In genomic region chr14:92755495-92755894, GRCh38 we compare ENCODE assay signal across 18 cellular contexts. TPM values are rescaled to one million over a fixed set of nuclear protein-coding genes. Genes with fewer than 3 reads are reported as not detected.
DNase-seq lines count a peak whose midpoint lies in the region; ATAC-seq, FAIRE-seq and TF ChIP-seq lines count a peak whose summit lies in the region.
"Had no signal": no experiment of that assay in that cellular context is flagged by ENCODE, and none has a peak within 500 bp of the region (broad histone marks: within the 10 kb centered on the region; RNA-seq: fewer than 3 reads in every experiment).

No MANE protein-coding gene starts in this region.

- peaks cover 11% of the 10 kb centered on the region for H3K4me1 Mint-ChIP-seq in activated T-cell treated with anti-CD3 and anti-CD28 coated beads, Interleukin-2, amount 50 U/mL, for 4 hours (ENCODE audit: low read depth)

- SMC1A ChIA-PET in GM12878 (lab: Charles Lee; ENCODE audit: uncharacterized antibody, unreplicated experiment) = interaction anchor here (2.7 kb wide), 1 partner anchor 13 kb away, joined by 19 read pairs; no protein-coding TSS in a partner anchor

- TF ChIP-seq POLR2A in HCT116 (IDR thresholded peaks at IDR 0.05; ENCODE audit: borderline replicate concordance, extremely low read depth, insufficient read depth, insufficient read length) = no peak
- TF ChIP-seq POLR2A in GM12878 (IDR thresholded peaks at IDR 0.05; ENCODE audit: low read depth, low read length) = no peak
- no peak for TF ChIP-seq POLR2A in adrenal gland (IDR thresholded peaks at IDR 0.05)
- no peak for TF ChIP-seq POLR2A in GM12891 (IDR thresholded peaks at IDR 0.05; ENCODE audit: low read depth, low read length)

- ATAC-seq in HCT116 = no peak
- ATAC-seq in GM12878 = peak; percentile 13; the same call in 1 of the 3 replicates
- ATAC-seq in lower lobe of right lung = peak; percentile 54 to 61
- ATAC-seq in activated T-cell treated with anti-CD3 and anti-CD28 coated beads, Interleukin-2, amount 50 U/mL, for 4 hours = no peak
- ATAC-seq: activated naive CD4-positive, alpha-beta T cell treated with anti-CD3 and anti-CD28 coated beads, Interleukin-2, amount 50 U/mL, for 72 hours had no signal

- BruUV-seq in HCT116 (replicated peaks; lab: Mats Ljungman, UMichigan) = no TSS peak
- BruUV-seq in GM12878 (replicated peaks; lab: Mats Ljungman, UMichigan) = no TSS peak

- H3K9me3 Mint-ChIP-seq in activated T-cell treated with anti-CD3 and anti-CD28 coated beads, Interleukin-2, amount 50 U/mL, for 4 hours = no peaks in the 10 kb centered on the region
- H3K9me3 Mint-ChIP-seq: activated T-cell treated with anti-CD3 and anti-CD28 coated beads, Interleukin-2, amount 50 U/mL, for 24 hours had no signal

- H3K27me3 Mint-ChIP-seq in activated T-cell treated with anti-CD3 and anti-CD28 coated beads, Interleukin-2, amount 50 U/mL, for 4 hours (ENCODE audit: low read depth) = peaks cover 4% of the 10 kb centered on the region

- no peaks in the 10 kb centered on the region for H3K9me3 ChIP-seq in HCT116 (ENCODE audit: control insufficient read depth in 1 of 2, insufficient read depth in 1 of 2, low read depth in 1 of 2, low read length in 2 of 2)
- peaks cover 9% of the 10 kb centered on the region for H3K9me3 ChIP-seq in GM12878 (replicated peaks; ENCODE audit: control insufficient read depth, insufficient read depth, low read length)
- H3K9me3 ChIP-seq in lower lobe of right lung = no peaks in the 10 kb centered on the region
- H3K9me3 ChIP-seq in adrenal gland (replicated peaks in 1 of 3) = no peaks in the 10 kb centered on the region

- TF ChIP-seq EP300 in GM12878 (IDR thresholded peaks at IDR 0.05; ENCODE audit: borderline replicate concordance in 1 of 2, control insufficient read depth in 1 of 2, low read depth in 2 of 2, low read length in 2 of 2) = no peak

- no peak for TF ChIP-seq CTCF in HCT116 (IDR thresholded peaks at IDR 0.05 in 2 of 3, conservative IDR thresholded peaks at IDR 0.05 in 1 of 3; ENCODE audit: borderline replicate concordance in 1 of 3, insufficient read depth in 1 of 3, low read depth in 2 of 3, low read length in 2 of 3)
- no peak for TF ChIP-seq CTCF in GM12878 (IDR thresholded peaks at IDR 0.05 in 2 of 3, conservative IDR thresholded peaks at IDR 0.05 in 1 of 3; ENCODE audit: control insufficient read depth in 2 of 3, extremely low read depth in 1 of 3, insufficient read depth in 1 of 3, low read depth in 3 of 3, low read length in 3 of 3)
- no peak for TF ChIP-seq CTCF in lower lobe of right lung (IDR thresholded peaks at IDR 0.05)
- TF ChIP-seq CTCF in adrenal gland (IDR thresholded peaks at IDR 0.05) = no peak

- RAD21 ChIA-PET in HCT116 (lab: Charles Lee; ENCODE audit: low non-redundant PET in 1 of 2, low total read pairs in 2 of 2, uncharacterized antibody in 2 of 2, unreplicated experiment in 2 of 2) = no interaction called here
- RAD21 ChIA-PET in GM12878 (lab: Charles Lee; ENCODE audit: unreplicated experiment) = no interaction called here

- no peaks in the 10 kb centered on the region for H3K27me3 ChIP-seq in HCT116 (ENCODE audit: insufficient read depth, low read length)
- no peaks in the 10 kb centered on the region for H3K27me3 ChIP-seq in GM12878 (replicated peaks in 1 of 2; ENCODE audit: control insufficient read depth in 2 of 2, insufficient read depth in 2 of 2, low read length in 1 of 2)
- no peaks in the 10 kb centered on the region for H3K27me3 ChIP-seq in lower lobe of right lung (ENCODE audit: low read depth)
- no peaks in the 10 kb centered on the region for H3K27me3 ChIP-seq in adrenal gland

- H3K4me3 Mint-ChIP-seq in activated T-cell treated with anti-CD3 and anti-CD28 coated beads, Interleukin-2, amount 50 U/mL, for 4 hours = no peak overlapping the region
- H3K4me3 Mint-ChIP-seq: activated CD4-positive, alpha-beta memory T cell treated with anti-CD3 and anti-CD28 coated beads, Interleukin-2, amount 10 ng/mL, durations not matched to agents 7 days and 5 days; activated T-cell treated with anti-CD3 and anti-CD28 coated beads, Interleukin-2, amount 50 U/mL, for 24 hours had no signal

- H3K4me1 ChIP-seq in HCT116 (ENCODE audit: control insufficient read depth in 1 of 2, insufficient read depth in 2 of 2, low read length in 2 of 2) (peaks cover 7 to 24% of the 10 kb centered on the region in 2 experiments), GM12878 (ENCODE audit: control insufficient read depth, insufficient read depth, low read length) (peaks cover 35% of the 10 kb centered on the region), lower lobe of right lung (peaks cover 13% of the 10 kb centered on the region), adrenal gland (replicated peaks in 1 of 2) (peaks cover 5 to 7% of the 10 kb centered on the region in 2 donors)

- POLR2A ChIA-PET in HCT116 (lab: Charles Lee) (no interaction called here), GM12878 (lab: Charles Lee) (interaction anchor here (1.1 to 1.8 kb wide), 3 partner anchors 12 to 20 kb away, joined by 3 to 9 read pairs (median 5); no protein-coding TSS in a partner anchor)

- H3K79me2 ChIP-seq in HCT116 (ENCODE audit: insufficient read depth, low read length) (no peaks in the 10 kb centered on the region), GM12878 (ENCODE audit: control insufficient read depth, insufficient read depth, low read length) (no peaks in the 10 kb centered on the region)

- no peak overlapping the region for H3K9ac ChIP-seq in HCT116 (ENCODE audit: low read length)
- H3K9ac ChIP-seq in GM12878 (ENCODE audit: control insufficient read depth, insufficient read depth, low read length) = no peak overlapping the region

- H3K36me3 ChIP-seq in HCT116 (ENCODE audit: control insufficient read depth in 1 of 2, insufficient read depth in 2 of 2, low read length in 2 of 2) (no peaks in the 10 kb centered on the region), GM12878 (ENCODE audit: control insufficient read depth in 2 of 2, insufficient read depth in 2 of 2, low read length in 1 of 2) (no peaks in the 10 kb centered on the region), lower lobe of right lung (no peaks in the 10 kb centered on the region), adrenal gland (replicated peaks in 1 of 2) (no peaks in the 10 kb centered on the region)

- DNase-seq in DMS79 (lab: John Stamatoyannopoulos, UW) (peak; percentile 31), HCT116 (ENCODE audit: low read depth, low spot score) (no peak), GM12878 (ENCODE audit: low read depth, low spot score) (no peak), lower lobe of right lung (no peak), adrenal gland (no peak), UCSD-AML1 (lab: John Stamatoyannopoulos, UW; ENCODE audit: unreplicated experiment) (no peak), GM12891 (ENCODE audit: insufficient read length, low spot score) (no peak)
- no peak for DNase-seq in activated T-cell treated with anti-CD3 and anti-CD28 coated beads, Interleukin-2, amount 50 U/mL, for 4 hours
- DNase-seq: activated CD4-positive, alpha-beta memory T cell treated with anti-CD3 and anti-CD28 coated beads, Interleukin-2, amount 10 ng/mL, durations not matched to agents 7 days and 5 days; activated T-cell treated with anti-CD3 and anti-CD28 coated beads, Interleukin-2, amount 50 U/mL, for 24 hours; NK-92 treated with Interleukin-12 subunit alpha and Interleukin-12 subunit beta, amount 100 ng/mL, for 24 hours; nucleus accumbens; stimulated activated CD4-positive, alpha-beta T cell treated with anti-CD3 and anti-CD28 coated beads, Interleukin-2, amount 100 ng/mL, for 24 hours; substantia nigra had no signal

- peak overlapping the region; percentile 9 for H2AFZ ChIP-seq in HCT116 (ENCODE audit: low read depth, low read length, poor library complexity, severe bottlenecking)
- H2AFZ ChIP-seq in GM12878 (ENCODE audit: control insufficient read depth, low read depth, low read length) = no peak overlapping the region

- intact Hi-C loops in HCT116 (cut with micrococcal nuclease) = no loop called here
- intact Hi-C loops in GM12878 (cut with micrococcal nuclease; ENCODE audit: unreplicated experiment) = no loop called here
- intact Hi-C loops in lower lobe of right lung (cut with DNase I) = no loop called here
- intact Hi-C loops in adrenal gland (cut with DNase I) = no loop called here

- H3K4me3 ChIP-seq in HCT116 (replicated peaks in 1 of 2; ENCODE audit: low read depth in 1 of 2, low read length in 2 of 2) (no peak overlapping the region), GM12878 (no peak overlapping the region), lower lobe of right lung (no peak overlapping the region), adrenal gland (no peak overlapping the region)
- H3K4me3 ChIP-seq: coronary artery had no signal

- CTCF ChIA-PET in HCT116 (lab: Charles Lee) (no interaction called here), GM12878 (lab: Yijun Ruan, JAX) (interaction anchor here (1.0 kb wide), 1 partner anchor 29 kb away, joined by 4 read pairs; no protein-coding TSS in a partner anchor)

- H3K9me2 ChIP-seq in HCT116 (ENCODE audit: insufficient read depth) = no peaks in the 10 kb centered on the region

- no peak for TF ChIP-seq RAD21 in HCT116 (IDR thresholded peaks at IDR 0.05; ENCODE audit: low read depth)
- TF ChIP-seq RAD21 in GM12878 (IDR thresholded peaks at IDR 0.05; ENCODE audit: insufficient read depth, low read depth, low read length) = no peak

- no peak overlapping the region for H3K27ac ChIP-seq in HCT116 (ENCODE audit: low read depth, low read length)
- no peak overlapping the region for H3K27ac ChIP-seq in GM12878 (ENCODE audit: control insufficient read depth, insufficient read depth)
- no peak overlapping the region for H3K27ac ChIP-seq in lower lobe of right lung
- no peak overlapping the region for H3K27ac ChIP-seq in adrenal gland
- H3K27ac ChIP-seq: coronary artery had no signal

- FAIRE-seq in GM12878 (lab: Jason Lieb, UNC) = no peak
- no peak for FAIRE-seq in GM12891 (lab: Jason Lieb, UNC)
- FAIRE-seq: GM19239 had no signal

- in situ Hi-C loops in GM12878 (cut with MboI) = loop anchor here (25.0 kb wide), 2 partner anchors 1207 to 1393 kb away; no protein-coding TSS in a partner anchor

- H3K36me3 Mint-ChIP-seq in activated T-cell treated with anti-CD3 and anti-CD28 coated beads, Interleukin-2, amount 50 U/mL, for 4 hours (ENCODE audit: insufficient read depth) = no peaks in the 10 kb centered on the region
- H3K36me3 Mint-ChIP-seq: brain had no signal

- H3K4me2 ChIP-seq in HCT116 (ENCODE audit: low read length) (no peak overlapping the region), GM12878 (ENCODE audit: control insufficient read depth, insufficient read depth) (no peak overlapping the region)

- 97% methylated on average over 3 of the region's 3 CpGs for WGBS in GM12878 (ENCODE audit: insufficient coverage, insufficient replicate concordance, low lambda C conversion rate, missing lambda C conversion rate)
- 50 to 74% (median 68%) methylated on average over 1 to 3 of the region's 3 CpGs for WGBS in adrenal gland, 4 donors

- no peaks in the 10 kb centered on the region for H4K20me1 ChIP-seq in HCT116 (ENCODE audit: insufficient read depth)
- no peaks in the 10 kb centered on the region for H4K20me1 ChIP-seq in GM12878 (ENCODE audit: control insufficient read depth, insufficient read depth)

RNA-seq across cellular contexts. Expression of gene LGMN, which starts 7.1 kb away (rescaled TPM):
- total RNA-seq in HCT116 (2021; ENCODE audit: unreplicated experiment) (44.9 TPM), GM12878 (2014; rRNA removed) (3.7 and 4.2 TPM in 2 replicates), GM12878 (2014; rRNA removed; fragmentation: Illumina TruSeq; extraction: Trizol) (2.6 and 3.4 TPM in 2 replicates), GM12878 (2021) (3.3 and 3.5 TPM in 2 replicates), lower lobe of right lung (158 TPM), adrenal gland (100 to 1,000 TPM in 7 of 8 donors, 10 to 100 TPM in 1; 84.5 to 153 (median 125) TPM)
- polyA plus RNA-seq in HCT116 (2012) = 95.0 and 101 TPM in 2 replicates
- total RNA-seq in GM12878 (2013; cell fraction: nucleolus; rRNA removed) = 344 and 379 TPM in 2 replicates
- 39.2 TPM for polyA plus RNA-seq in GM12878 (2011; ENCODE audit: low read depth)
- polyA plus RNA-seq in GM12878 (2011; rRNA removed) (134 and 192 TPM in 2 replicates), GM12878 (2014; fragmentation: Illumina TruSeq; extraction: Trizol) (4.3 and 4.4 TPM in 2 replicates), GM12878 (2014; fragmentation: Nextera tagmentation; extraction: Ambion mirVana) (1 to 10 TPM in 1 of 2 experiments, under 1 TPM in 1; 0.71 to 1.1 TPM), GM12878 (2014; rRNA removed) (3.4 and 3.9 TPM in 2 replicates), GM12878 (2016; fragmentation: Nextera tagmentation; extraction: Ambion mirVana) (10 to 100 TPM; 11.1 to 11.3 TPM), adrenal gland (10 to 100 TPM; 66.6 to 93.4 (median 81.8) TPM)
- 157 and 254 TPM in 2 replicates for polyA plus RNA-seq in GM12878 (2011; cell fraction: cytosol; rRNA removed)
- 130 and 231 TPM in 2 replicates for polyA plus RNA-seq in GM12878 (2011; cell fraction: nucleus; rRNA removed)
- 66.3 and 79.3 TPM in 2 replicates for polyA plus RNA-seq in GM12878 (2012)
- 119 and 127 TPM in 2 replicates for polyA minus RNA-seq in GM12878 (2011; rRNA and poly(A)+ RNA removed)
- 25.0 and 25.4 TPM in 2 replicates for polyA minus RNA-seq in GM12878 (2011; cell fraction: cytosol; rRNA and poly(A)+ RNA removed)
- polyA minus RNA-seq in GM12878 (2011; cell fraction: nucleus; rRNA and poly(A)+ RNA removed) = 37.6 and 39.7 TPM in 2 replicates
- 1 to 10 TPM; 2.9 to 4.8 (median 3.3) TPM for total RNA-seq in activated T-cell treated with anti-CD3 and anti-CD28 coated beads, Interleukin-2, amount 50 U/mL, for 4 hours
- 95.1 TPM for polyA plus RNA-seq in GM12891 (2012; ENCODE audit: low read depth, missing spikeins)

RNA-seq across cellular contexts. Expression of gene GOLGA5, which starts 38.6 kb away (rescaled TPM):
- total RNA-seq in HCT116 (2021; ENCODE audit: unreplicated experiment) = 24.4 TPM
- polyA plus RNA-seq in HCT116 (2012) = 14.3 and 15.9 TPM in 2 replicates
- 28.4 and 31.3 TPM in 2 replicates for total RNA-seq in GM12878 (2013; cell fraction: nucleolus; rRNA removed)
- 15.6 and 18.6 TPM in 2 replicates for total RNA-seq in GM12878 (2014; rRNA removed)
- total RNA-seq in GM12878 (2014; rRNA removed; fragmentation: Illumina TruSeq; extraction: Trizol) = 23.6 and 23.8 TPM in 2 replicates
- total RNA-seq in GM12878 (2021) = 16.0 and 16.5 TPM in 2 replicates
- 12.9 TPM for polyA plus RNA-seq in GM12878 (2011; ENCODE audit: low read depth)
- polyA plus RNA-seq in GM12878 (2011; rRNA removed) = 21.5 and 31.3 TPM in 2 replicates
- 10.0 and 11.8 TPM in 2 replicates for polyA plus RNA-seq in GM12878 (2011; cell fraction: cytosol; rRNA removed)
- polyA plus RNA-seq in GM12878 (2011; cell fraction: nucleus; rRNA removed) = 12.1 and 12.3 TPM in 2 replicates
- 18.0 and 20.7 TPM in 2 replicates for polyA plus RNA-seq in GM12878 (2012)
- 25.8 and 31.6 TPM in 2 replicates for polyA plus RNA-seq in GM12878 (2014; fragmentation: Illumina TruSeq; extraction: Trizol)
- 10 to 100 TPM; 10.9 to 13.9 TPM for polyA plus RNA-seq in GM12878 (2014; fragmentation: Nextera tagmentation; extraction: Ambion mirVana)
- 15.5 and 17.9 TPM in 2 replicates for polyA plus RNA-seq in GM12878 (2014; rRNA removed)
- 10 to 100 TPM; 23.9 to 30.1 TPM for polyA plus RNA-seq in GM12878 (2016; fragmentation: Nextera tagmentation; extraction: Ambion mirVana)
- 9.5 and 14.2 TPM in 2 replicates for polyA minus RNA-seq in GM12878 (2011; rRNA and poly(A)+ RNA removed)
- 7.3 and 9.5 TPM in 2 replicates for polyA minus RNA-seq in GM12878 (2011; cell fraction: cytosol; rRNA and poly(A)+ RNA removed)
- polyA minus RNA-seq in GM12878 (2011; cell fraction: nucleus; rRNA and poly(A)+ RNA removed) = 6.8 and 10.0 TPM in 2 replicates
- total RNA-seq in lower lobe of right lung = 31.9 TPM
- 10 to 100 TPM; 24.6 to 55.0 (median 33.0) TPM for total RNA-seq in adrenal gland
- polyA plus RNA-seq in adrenal gland = 10 to 100 TPM; 33.4 to 85.1 (median 43.5) TPM
- 10 to 100 TPM; 12.8 to 16.5 (median 16.4) TPM for total RNA-seq in activated T-cell treated with anti-CD3 and anti-CD28 coated beads, Interleukin-2, amount 50 U/mL, for 4 hours
- 14.9 TPM for polyA plus RNA-seq in GM12891 (2012; ENCODE audit: low read depth, missing spikeins)

Comparison
In these comparisons a context has a peak if more than half of its experiments do, and no peak if none do; other contexts are left out.
1. ATAC-seq: peak in GM12878 (single experiment) and lower lobe of right lung (2 of 2); none in HCT116 (single experiment) and activated T-cell treated with anti-CD3 and anti-CD28 coated beads, Interleukin-2, amount 50 U/mL, for 4 hours (0 of 2).